Comparison of ENCODE assay signal across 12 cellular contexts in genomic region chr1:94579876-94580294, GRCh38. TPM values are rescaled to one million over a fixed set of nuclear protein-coding genes. Genes with fewer than 3 reads are reported as not detected.
DNase-seq lines count a peak whose midpoint lies in the region; ATAC-seq, FAIRE-seq and TF ChIP-seq lines count a peak whose summit lies in the region.
"Had no signal": no experiment of that assay in that cellular context is flagged by ENCODE, and none has a peak within 500 bp of the region (broad histone marks: within the 10 kb centered on the region; RNA-seq: fewer than 3 reads in every experiment).

No MANE protein-coding gene starts in this region.

- no peak for TF ChIP-seq RAD21 in HepG2 (CRISPR knock-in tag; IDR thresholded peaks at IDR 0.05)

- peak; percentile 58 for DNase-seq in HepG2 (ENCODE audit: low spot score)
- no peak for DNase-seq in right lobe of liver
- no peak for DNase-seq in ascending aorta (ENCODE audit: low spot score in 2 of 2)
- DNase-seq in keratinocyte (ENCODE audit: low read depth, low spot score): peak; percentile 98
- no peak for DNase-seq in ureter (ENCODE audit: low spot score)
- no peak for DNase-seq in NCI-H82 treated with DMSO at 0.1 percent for 48 hours (lab: John Stamatoyannopoulos, UW; ENCODE audit: unreplicated experiment)
- DNase-seq: hippocampal formation, NCI-H1436 had no signal

- H3K36me3 ChIP-seq in HepG2 (replicated peaks in 1 of 2; ENCODE audit: control insufficient read depth in 1 of 2, insufficient read depth in 2 of 2, low read length in 2 of 2) (no peaks in the 10 kb centered on the region), right lobe of liver (no peaks in the 10 kb centered on the region), ascending aorta (no peaks in the 10 kb centered on the region), keratinocyte (ENCODE audit: control insufficient read depth in 2 of 2, extremely low read depth in 1 of 2, insufficient read depth in 2 of 2, low read length in 2 of 2) (no peaks in the 10 kb centered on the region)

- FAIRE-seq in HepG2 (lab: Jason Lieb, UNC) (peak; percentile 78), keratinocyte (lab: Jason Lieb, UNC) (peak; percentile 99)
- FAIRE-seq: A204.1 had no signal

- in situ Hi-C loops in HepG2 (cut with HindIII; ENCODE audit: extremely low pct_ligation_motif_present, low pct_unique_long_range_greater_than_20kb): no loop called here

- H3K4me3 ChIP-seq in HepG2 (replicated peaks in 1 of 3; ENCODE audit: insufficient read depth in 1 of 3, low read depth in 2 of 3, low read length in 3 of 3) (peak overlapping the region; percentile 13 to 58 (median 38)), right lobe of liver (no peak overlapping the region), ascending aorta (no peak overlapping the region), keratinocyte (ENCODE audit: control insufficient read depth in 2 of 3, extremely low read depth in 1 of 3, insufficient read depth in 2 of 3, low read depth in 1 of 3, low read length in 3 of 3) (no peak overlapping the region)
- H3K4me3 ChIP-seq: skin epidermis had no signal

- H3K9me3 ChIP-seq in HepG2 (ENCODE audit: low read length) (no peaks in the 10 kb centered on the region), right lobe of liver (no peaks in the 10 kb centered on the region), ascending aorta (no peaks in the 10 kb centered on the region), keratinocyte (ENCODE audit: control insufficient read depth, low read depth, low read length) (peaks cover 3% of the 10 kb centered on the region)

- no peak for TF ChIP-seq POLR2A in HepG2 (IDR thresholded peaks at IDR 0.05; ENCODE audit: insufficient read depth in 1 of 2, low read depth in 2 of 2, low read length in 2 of 2)
- no peak for TF ChIP-seq POLR2A in right lobe of liver (IDR thresholded peaks at IDR 0.05)

- H4K20me1 ChIP-seq in HepG2 (ENCODE audit: insufficient read depth, low read length) (no peaks in the 10 kb centered on the region), keratinocyte (ENCODE audit: control insufficient read depth, extremely low read depth, insufficient read depth, low read length) (no peaks in the 10 kb centered on the region)

- H3K27me3 ChIP-seq in HepG2 (ENCODE audit: control insufficient read depth in 1 of 2, insufficient read depth in 2 of 2, low read length in 2 of 2): no peaks in the 10 kb centered on the region
- H3K27me3 ChIP-seq in right lobe of liver: no peaks in the 10 kb centered on the region
- no peaks in the 10 kb centered on the region for H3K27me3 ChIP-seq in ascending aorta
- no peaks in the 10 kb centered on the region for H3K27me3 ChIP-seq in keratinocyte (ENCODE audit: control insufficient read depth, extremely low read depth, insufficient read depth, low read length)

- WGBS in HepG2 (ENCODE audit: low lambda C conversion rate): no CpG with 5 or more reads among the region's 2 CpGs
- 43% methylated on average over 2 of the region's 2 CpGs for WGBS in right lobe of liver (ENCODE audit: insufficient coverage, low coverage, low lambda C conversion rate, missing lambda C conversion rate)

- dilution Hi-C loops in keratinocyte (cut with MboI; ENCODE audit: extremely low pct_ligation_motif_present, low sequenced_read_pairs): no loop called here

- H3K79me2 ChIP-seq in HepG2 (ENCODE audit: insufficient read depth, low read length) (no peaks in the 10 kb centered on the region), keratinocyte (ENCODE audit: control insufficient read depth, insufficient read depth, low read length) (no peaks in the 10 kb centered on the region)

- ATAC-seq in HepG2 (peak; percentile 94), right lobe of liver (no peak), GM19463 (IDR thresholded peaks at IDR 0.05; ENCODE audit: unreplicated experiment) (no peak), GM21786 (IDR thresholded peaks at IDR 0.05; ENCODE audit: unreplicated experiment) (no peak)

- no peak for TF ChIP-seq EP300 in HepG2 (IDR thresholded peaks at IDR 0.05; ENCODE audit: low read depth in 2 of 2, low read length in 2 of 2)
- no peak for TF ChIP-seq EP300 in HepG2 (CRISPR knock-in tag; IDR thresholded peaks at IDR 0.05; ENCODE audit: borderline replicate concordance)

- H2AFZ ChIP-seq in HepG2 (ENCODE audit: low read length): peak overlapping the region; percentile 76
- peak overlapping the region; percentile 40 for H2AFZ ChIP-seq in keratinocyte (ENCODE audit: control insufficient read depth, low read length)

- no peak overlapping the region for H3K27ac ChIP-seq in HepG2 (ENCODE audit: extremely low read length, insufficient read depth, low read length)
- no peak overlapping the region for H3K27ac ChIP-seq in right lobe of liver
- H3K27ac ChIP-seq in ascending aorta: peak overlapping the region; percentile 45 to 67
- H3K27ac ChIP-seq in keratinocyte (ENCODE audit: control insufficient read depth, insufficient read depth, low read length): peak overlapping the region; percentile 59

- POLR2A ChIA-PET in HepG2 (lab: Yijun Ruan, JAX): interaction anchor here (0.9 to 1.4 kb wide), 3 partner anchors 19 to 44 kb away, joined by 3 to 5 read pairs (median 4); partner anchors contain the start of gene F3

- H3K4me2 ChIP-seq in HepG2 (ENCODE audit: low read depth, low read length) (peak overlapping the region; percentile 82), keratinocyte (ENCODE audit: control insufficient read depth, extremely low read depth, insufficient read depth, low read depth, low read length) (peak overlapping the region; percentile 24)

- TF ChIP-seq CTCF in HepG2 (CRISPR knock-in tag; IDR thresholded peaks at IDR 0.05) (no peak), right lobe of liver (IDR thresholded peaks at IDR 0.05) (no peak), ascending aorta (IDR thresholded peaks at IDR 0.05) (no peak), keratinocyte (optimal IDR thresholded peaks at IDR 0.05 in 1 of 3, IDR thresholded peaks at IDR 0.05 in 1 of 3, conservative IDR thresholded peaks at IDR 0.05 in 1 of 3; ENCODE audit: extremely low read depth in 1 of 3, insufficient read depth in 2 of 3, low read length in 3 of 3) (no peak)

- H3K4me1 ChIP-seq in HepG2 (ENCODE audit: insufficient read depth, low read length): peaks cover 24% of the 10 kb centered on the region
- H3K4me1 ChIP-seq in right lobe of liver: no peaks in the 10 kb centered on the region
- peaks cover 7 to 21% of the 10 kb centered on the region in 2 donors for H3K4me1 ChIP-seq in ascending aorta
- peaks cover 30% of the 10 kb centered on the region for H3K4me1 ChIP-seq in keratinocyte (ENCODE audit: control insufficient read depth, extremely low read depth, insufficient read depth, low read length)

- intact Hi-C loops in HepG2 (cut with micrococcal nuclease; ENCODE audit: unreplicated experiment): no loop called here
- intact Hi-C loops in right lobe of liver (cut with DNase I): no loop called here
- intact Hi-C loops in ascending aorta (cut with DNase I): loop anchor here (2.0 kb wide), 1 partner anchor 35 kb away; no protein-coding TSS in a partner anchor

- CTCF ChIA-PET in HepG2 (lab: Yijun Ruan, JAX; ENCODE audit: low intra/inter-chr PET ratio, low total read pairs): no interaction called here

- no peaks in the 10 kb centered on the region for H3K9me1 ChIP-seq in keratinocyte (ENCODE audit: control insufficient read depth, extremely low read depth, insufficient read depth, low read length)

- no TSS peak for BruUV-seq in HepG2 (replicated peaks; lab: Mats Ljungman, UMichigan)

- H3K9ac ChIP-seq in HepG2 (ENCODE audit: insufficient read depth, low read depth, low read length) (no peak overlapping the region; the same call in 1 of the 2 replicates), keratinocyte (ENCODE audit: control insufficient read depth, extremely low read depth, insufficient read depth, low read length) (peak overlapping the region; percentile 0)

TF ChIP-seq in HepG2, 621 proteins besides CTCF, POLR2A, EP300 and RAD21 (continues in another document):
- TF ChIP-seq JUND (CRISPR knock-in tag; IDR thresholded peaks at IDR 0.05): no peak

RNA-seq across cellular contexts. Expression of gene F3, which starts 38.3 kb away (rescaled TPM):
- total RNA-seq in HepG2 (2016; rRNA removed; fragmentation: Illumina TruSeq; extraction: Trizol) (3.4 and 9.0 TPM in 2 replicates), right lobe of liver (1 to 10 TPM in 4 of 6 experiments, under 1 TPM in 2; 0.79 to 6.8 (median 2.6) TPM), ascending aorta (32.5 TPM), ureter (32.3 TPM)
- total RNA-seq in HepG2 (2016; cell fraction: cytosol; rRNA removed; fragmentation: Illumina TruSeq; extraction: Trizol; ENCODE audit: low read depth): 1.4 and 1.6 TPM in 2 replicates
- 2.9 and 7.7 TPM in 2 replicates for total RNA-seq in HepG2 (2016; cell fraction: insoluble cytoplasmic fraction; rRNA removed; fragmentation: Illumina TruSeq; extraction: Trizol)
- 3.7 and 3.9 TPM in 2 replicates for total RNA-seq in HepG2 (2016; cell fraction: membrane; rRNA removed; fragmentation: Illumina TruSeq; extraction: Trizol)
- total RNA-seq in HepG2 (2016; cell fraction: nucleus; rRNA removed; fragmentation: Illumina TruSeq; extraction: Trizol): 10.1 and 10.5 TPM in 2 replicates
- polyA plus RNA-seq in HepG2 (2011; rRNA removed) (5.8 and 6.6 TPM in 2 replicates), keratinocyte (962 to 1,634 TPM (median 1,409 TPM) in 3 replicates)
- polyA plus RNA-seq in HepG2 (2011; cell fraction: cytosol; rRNA removed): 3.0 and 4.3 TPM in 2 replicates
- polyA plus RNA-seq in HepG2 (2011; cell fraction: nucleus; rRNA removed): 7.5 and 9.6 TPM in 2 replicates
- 4.0 and 4.2 TPM in 2 replicates for polyA plus RNA-seq in HepG2 (2012)
- polyA plus RNA-seq in HepG2 (2016; cell fraction: cytosol; fragmentation: Illumina TruSeq; extraction: Trizol; ENCODE audit: low read depth): 0.70 and 0.80 TPM in 2 replicates
- 2.8 and 3.5 TPM in 2 replicates for polyA plus RNA-seq in HepG2 (2016; cell fraction: insoluble cytoplasmic fraction; fragmentation: Illumina TruSeq; extraction: Trizol; ENCODE audit: low read depth)
- 1.1 and 1.3 TPM in 2 replicates for polyA plus RNA-seq in HepG2 (2016; cell fraction: membrane; fragmentation: Illumina TruSeq; extraction: Trizol; ENCODE audit: low read depth)
- polyA plus RNA-seq in HepG2 (2016; cell fraction: nucleus; fragmentation: Illumina TruSeq; extraction: Trizol; ENCODE audit: insufficient read depth, low read depth): 23.2 and 27.8 TPM in 2 replicates
- polyA minus RNA-seq in HepG2 (2011; rRNA and poly(A)+ RNA removed; ENCODE audit: low replicate concordance): 5.0 and 22.4 TPM in 2 replicates
- 2.5 and 3.2 TPM in 2 replicates for polyA minus RNA-seq in HepG2 (2011; cell fraction: cytosol; rRNA and poly(A)+ RNA removed)
- 4.8 and 6.8 TPM in 2 replicates for polyA minus RNA-seq in HepG2 (2011; cell fraction: nucleus; rRNA and poly(A)+ RNA removed)
- 457 TPM for polyA plus RNA-seq in keratinocyte (2011; ENCODE audit: low read depth)
- 547 and 859 TPM in 2 replicates for polyA plus RNA-seq in keratinocyte (2011; cell fraction: cytosol; rRNA removed)
- 3,493 and 3,792 TPM in 2 replicates for polyA plus RNA-seq in keratinocyte (2011; cell fraction: nucleus; rRNA removed)
- polyA plus RNA-seq in keratinocyte (2012; ENCODE audit: low replicate concordance): 275 and 1,230 TPM in 2 replicates
- polyA minus RNA-seq in keratinocyte: 717 to 2,302 TPM (median 923 TPM) in 3 replicates
- 785 TPM for polyA minus RNA-seq in keratinocyte (2011; cell fraction: cytosol; rRNA and poly(A)+ RNA removed)
- 1,513 and 2,416 TPM in 2 replicates for polyA minus RNA-seq in keratinocyte (2011; cell fraction: nucleus; rRNA and poly(A)+ RNA removed)

Comparison
In these comparisons a context has a peak if more than half of its experiments do, and no peak if none do; other contexts are left out.
1. DNase-seq: peak in HepG2 (single experiment) and keratinocyte (single experiment); none in right lobe of liver (0 of 3), ascending aorta (0 of 2), ureter (single experiment) and NCI-H82 treated with DMSO at 0.1 percent for 48 hours (single experiment).
2. H3K4me3 ChIP-seq: peak in HepG2 (3 of 3); none in right lobe of liver (0 of 3), ascending aorta (0 of 2) and keratinocyte (0 of 3).
3. H3K27ac ChIP-seq: peak in ascending aorta (2 of 2) and keratinocyte (single experiment); none in HepG2 (single experiment) and right lobe of liver (0 of 3).